Comparison of ENCODE assay signal across 8 cellular contexts in the genomic region with DNA sequence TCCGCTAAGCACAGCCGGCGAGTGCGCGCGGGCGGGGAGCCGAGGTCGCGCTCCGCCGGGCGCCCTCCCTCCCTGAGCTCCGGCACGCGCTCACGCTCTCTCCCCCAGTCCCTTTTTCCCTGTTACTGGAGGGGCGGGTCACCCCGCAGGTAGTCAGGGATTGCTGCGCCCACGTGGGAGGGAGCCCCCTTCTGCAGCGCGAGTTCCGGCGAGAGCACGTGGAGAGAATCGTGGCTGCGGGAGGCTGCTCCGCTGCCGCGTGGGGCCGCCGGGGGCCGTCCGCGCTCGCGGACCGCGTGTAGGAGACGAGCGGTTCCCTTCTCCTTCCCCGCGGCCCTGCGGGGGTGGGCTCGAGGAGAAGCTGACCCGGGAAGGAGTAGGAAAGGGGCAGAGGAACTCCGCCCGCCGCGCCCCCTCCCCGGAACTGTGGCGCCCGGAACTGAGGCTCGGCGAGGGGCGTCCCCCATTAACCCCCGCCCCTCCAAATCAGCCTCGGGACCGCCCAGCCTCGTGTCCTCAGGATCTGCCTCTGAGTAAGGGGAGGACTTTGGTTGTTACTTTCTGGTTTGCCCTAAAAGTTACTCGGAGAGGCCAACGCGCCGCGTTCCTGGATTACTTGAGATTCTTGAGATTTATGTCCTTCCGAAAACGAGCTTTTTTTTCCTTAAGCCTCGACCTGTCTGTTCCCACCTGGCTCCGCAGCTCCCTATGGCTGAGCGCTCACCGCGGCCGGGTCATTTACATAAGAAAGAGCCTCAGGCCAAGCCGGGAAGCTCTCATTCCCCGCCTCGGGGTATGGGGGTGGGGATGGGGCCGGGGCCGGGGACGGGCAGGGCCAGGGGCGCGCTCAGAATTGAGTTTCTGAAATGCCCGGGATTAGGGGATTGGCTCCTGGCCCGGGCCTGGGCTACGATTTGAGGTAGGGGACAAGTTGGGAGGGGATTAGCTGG. TPM values are rescaled to one million over a fixed set of nuclear protein-coding genes. Genes with fewer than 3 reads are reported as not detected.
DNase-seq lines count a peak whose midpoint lies in the region; ATAC-seq and TF ChIP-seq lines count a peak whose summit lies in the region.

No MANE protein-coding gene starts in this region.

- no peak for TF ChIP-seq CTCF in SU-DHL-6 (IDR thresholded peaks at IDR 0.05; ENCODE audit: insufficient read depth, low read length, poor library complexity, severe bottlenecking)

- H3K79me2 ChIP-seq in SU-DHL-6 (ENCODE audit: insufficient read depth, low read length): peaks cover 51% of the 10 kb centered on the region

- ATAC-seq in GM21619 (IDR thresholded peaks at IDR 0.05; ENCODE audit: unreplicated experiment): peak; percentile 45

- H3K4me3 ChIP-seq in Jurkat, Clone E6-1 (ENCODE audit: low read length): peak overlapping the region; percentile 81
- H3K4me3 ChIP-seq in SU-DHL-6 (ENCODE audit: insufficient read depth, low read length, poor library complexity, severe bottlenecking): peak overlapping the region; percentile 71
- peak overlapping the region; percentile 80 for H3K4me3 ChIP-seq in iPS-15b (ENCODE audit: low read depth, low read length)

- H3K27ac ChIP-seq in SU-DHL-6 (ENCODE audit: low read depth, low read length): peak overlapping the region; percentile 55

- in situ Hi-C loops in G401 (cut with HindIII; ENCODE audit: low sequenced_read_pairs): no loop called here

- H3K4me1 ChIP-seq in iPS-15b (ENCODE audit: control insufficient read depth, insufficient read depth, low read length): peaks cover 15% of the 10 kb centered on the region

- H4K20me1 ChIP-seq in SU-DHL-6 (ENCODE audit: low read depth, low read length): peaks cover 8% of the 10 kb centered on the region; the same call in 1 of the 2 replicates

- H3K27me3 ChIP-seq in SU-DHL-6 (ENCODE audit: low read length) (no peaks in the 10 kb centered on the region), iPS-15b (ENCODE audit: control insufficient read depth, insufficient read depth, low read length) (peaks cover 4% of the 10 kb centered on the region)

- peak overlapping the region; percentile 56 for H2AFZ ChIP-seq in SU-DHL-6 (ENCODE audit: low read depth, low read length, severe bottlenecking)

- H3K9me3 ChIP-seq in SU-DHL-6 (ENCODE audit: insufficient read depth, low read length): no peaks in the 10 kb centered on the region
- H3K9me3 ChIP-seq in iPS-15b (ENCODE audit: control insufficient read depth, insufficient read depth, low read length): no peaks in the 10 kb centered on the region

- H3K36me3 ChIP-seq in SU-DHL-6 (ENCODE audit: low read length) (no peaks in the 10 kb centered on the region), iPS-15b (ENCODE audit: control insufficient read depth, insufficient read depth, low read length) (no peaks in the 10 kb centered on the region)

- peak; percentile 26 for DNase-seq in G401 (ENCODE audit: low spot score)
- peak; percentile 65 for DNase-seq in Jurkat, Clone E6-1 (ENCODE audit: low read depth, low spot score)
- DNase-seq in activated naive CD8-positive, alpha-beta T cell treated with anti-CD3 and anti-CD28 coated beads, Interleukin-2, amount 50 U/mL, for 16 hours (ENCODE audit: low read depth, low spot score): peak; percentile 62
- DNase-seq in stimulated activated CD4-positive, alpha-beta T cell treated with anti-CD3 and anti-CD28 coated beads, Interleukin-12 subunit alpha, Interleukin-12 subunit beta, amount 100 ng/mL, for 4 hours: peak; percentile 78
- no peak for DNase-seq in NCI-H187 (lab: John Stamatoyannopoulos, UW)

- H3K4me2 ChIP-seq in SU-DHL-6 (ENCODE audit: low read depth, low read length, poor library complexity, severe bottlenecking): peak overlapping the region; percentile 73

- no peaks in the 10 kb centered on the region for H3F3A ChIP-seq in SU-DHL-6 (ENCODE audit: insufficient read depth)

- no peaks in the 10 kb centered on the region for H3K9me2 ChIP-seq in SU-DHL-6 (replicated peaks; ENCODE audit: insufficient read depth, low read length)

- H3K9ac ChIP-seq in SU-DHL-6 (ENCODE audit: low read length) (peak overlapping the region; percentile 78), iPS-15b (ENCODE audit: low read depth, low read length) (peak overlapping the region; percentile 86)

RNA-seq across cellular contexts. Expression of a gene that starts 1.2 kb away (rescaled TPM):
- 11.3 and 17.1 TPM in 2 replicates for total RNA-seq in G401 (2014; rRNA removed; shearing (Covaris generic))
- polyA plus RNA-seq in Jurkat, Clone E6-1 (2012; ENCODE audit: insufficient read depth, insufficient read length): 17.0 TPM

Comparison
In these comparisons a context has a peak if more than half of its experiments do, and no peak if none do; other contexts are left out.
1. DNase-seq: peak in G401 (single experiment), Jurkat, Clone E6-1 (single experiment), activated naive CD8-positive, alpha-beta T cell treated with anti-CD3 and anti-CD28 coated beads, Interleukin-2, amount 50 U/mL, for 16 hours (single experiment) and stimulated activated CD4-positive, alpha-beta T cell treated with anti-CD3 and anti-CD28 coated beads, Interleukin-12 subunit alpha, Interleukin-12 subunit beta, amount 100 ng/mL, for 4 hours (single experiment); none in NCI-H187 (0 of 2).
2. Peak in every context shown above with its lines, with median percentiles within 50 percentile points of each other: H3K4me3 ChIP-seq.